Comparison of ENCODE assay signal across 29 cellular contexts in the genomic region with DNA sequence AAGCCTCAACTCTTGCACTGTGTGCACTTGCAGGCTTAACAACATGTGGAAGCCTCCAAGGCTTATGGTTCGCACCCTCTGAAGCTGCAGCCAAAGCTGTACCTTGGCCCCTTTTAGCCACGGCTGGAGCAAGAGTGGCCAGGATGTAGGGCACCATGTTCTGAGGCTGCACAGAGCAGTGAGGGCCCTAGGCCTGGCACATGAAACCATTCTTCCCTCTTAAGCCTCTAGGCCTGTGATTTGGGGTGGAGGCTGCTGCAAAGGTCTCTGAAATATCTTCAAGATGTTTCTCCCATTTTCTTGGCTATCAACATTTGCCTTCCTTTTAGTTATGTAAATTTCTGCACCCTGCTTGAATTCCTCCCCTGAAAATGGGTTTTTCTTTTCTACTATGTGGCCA.
"Had no signal": no experiment of that assay in that cellular context is flagged by ENCODE, and none has a peak within 500 bp of the region (broad histone marks: within the 10 kb centered on the region; RNA-seq: fewer than 3 reads in every experiment).

No MANE protein-coding gene starts in this region.

- H3K4me3 Mint-ChIP-seq: activated CD4-positive, alpha-beta memory T cell treated with anti-CD3 and anti-CD28 coated beads for 36 hours; activated CD4-positive, alpha-beta T cell treated with anti-CD3 and anti-CD28 coated beads for 36 hours; activated CD4-positive, alpha-beta T cell treated with anti-CD3 and anti-CD28 coated beads, Interleukin-2, amount 10 ng/mL, durations not matched to agents 24 days and 14 days; activated CD8-positive, alpha-beta memory T cell treated with anti-CD3 and anti-CD28 coated beads, Interleukin-2, amount 10 ng/mL, durations not matched to agents 7 days and 5 days; activated CD8-positive, alpha-beta T cell treated with anti-CD3 and anti-CD28 coated beads, Interleukin-2, amount 10 ng/mL, durations not matched to agents 7 days and 5 days; activated naive CD4-positive, alpha-beta T cell treated with anti-CD3 and anti-CD28 coated beads, Interleukin-2, amount 10 ng/mL, durations not matched to agents 7 days and 5 days; activated naive CD8-positive, alpha-beta T cell treated with anti-CD3 and anti-CD28 coated beads, Interleukin-2, amount 10 ng/mL, durations not matched to agents 7 days and 5 days; brain; central memory CD8-positive, alpha-beta T cell; effector memory CD8-positive, alpha-beta T cell had no signal

- H3K27me3 ChIP-seq: ascending aorta, breast epithelium, cardiac muscle cell, esophagus squamous epithelium, gastroesophageal sphincter had no signal

- H3K9me3 Mint-ChIP-seq: activated naive CD4-positive, alpha-beta T cell treated with anti-CD3 and anti-CD28 coated beads, Interleukin-2, amount 10 ng/mL, durations not matched to agents 7 days and 5 days; activated naive CD8-positive, alpha-beta T cell treated with anti-CD3 and anti-CD28 coated beads, Interleukin-2, amount 10 ng/mL, durations not matched to agents 7 days and 5 days; effector memory CD8-positive, alpha-beta T cell had no signal

- H3K9me3 ChIP-seq: ascending aorta had no signal

- H3K27ac Mint-ChIP-seq: activated CD4-positive, alpha-beta memory T cell treated with anti-CD3 and anti-CD28 coated beads for 36 hours; activated CD4-positive, alpha-beta T cell treated with anti-CD3 and anti-CD28 coated beads for 36 hours; activated CD4-positive, alpha-beta T cell treated with anti-CD3 and anti-CD28 coated beads, Interleukin-2, amount 10 ng/mL, durations not matched to agents 24 days and 14 days; activated CD8-positive, alpha-beta memory T cell treated with anti-CD3 and anti-CD28 coated beads, Interleukin-2, amount 10 ng/mL, durations not matched to agents 7 days and 5 days; activated CD8-positive, alpha-beta T cell treated with anti-CD3 and anti-CD28 coated beads, Interleukin-2, amount 10 ng/mL, durations not matched to agents 7 days and 5 days; activated naive CD4-positive, alpha-beta T cell treated with anti-CD3 and anti-CD28 coated beads, Interleukin-2, amount 10 ng/mL, durations not matched to agents 7 days and 5 days; activated naive CD4-positive, alpha-beta T cell treated with anti-CD3 and anti-CD28 coated beads, Interleukin-2, amount 50 U/mL, for 72 hours; activated naive CD8-positive, alpha-beta T cell treated with anti-CD3 and anti-CD28 coated beads, Interleukin-2, amount 10 ng/mL, durations not matched to agents 7 days and 5 days; brain; effector memory CD8-positive, alpha-beta T cell had no signal

- H3K27ac ChIP-seq: ascending aorta, breast epithelium, cardiac muscle cell, esophagus squamous epithelium, gastroesophageal sphincter had no signal

- H3K4me3 ChIP-seq: ascending aorta, breast epithelium, cardiac muscle cell, esophagus squamous epithelium, gastroesophageal sphincter had no signal

- H3K36me3 ChIP-seq: ascending aorta, breast epithelium, cardiac muscle cell, esophagus squamous epithelium, gastroesophageal sphincter had no signal

- H3K36me3 Mint-ChIP-seq: activated CD4-positive, alpha-beta memory T cell treated with anti-CD3 and anti-CD28 coated beads for 36 hours; activated CD8-positive, alpha-beta memory T cell treated with anti-CD3 and anti-CD28 coated beads, Interleukin-2, amount 10 ng/mL, durations not matched to agents 7 days and 5 days; activated naive CD4-positive, alpha-beta T cell treated with anti-CD3 and anti-CD28 coated beads, Interleukin-2, amount 10 ng/mL, durations not matched to agents 7 days and 5 days; activated naive CD4-positive, alpha-beta T cell treated with anti-CD3 and anti-CD28 coated beads, Interleukin-2, amount 50 U/mL, for 72 hours; activated naive CD8-positive, alpha-beta T cell treated with anti-CD3 and anti-CD28 coated beads, Interleukin-2, amount 10 ng/mL, durations not matched to agents 7 days and 5 days had no signal

- DNase-seq: activated CD4-positive, alpha-beta memory T cell treated with anti-CD3 and anti-CD28 coated beads for 36 hours; activated CD4-positive, alpha-beta T cell treated with anti-CD3 and anti-CD28 coated beads for 36 hours; activated CD4-positive, alpha-beta T cell treated with anti-CD3 and anti-CD28 coated beads, Interleukin-2, amount 10 ng/mL, durations not matched to agents 24 days and 14 days; activated CD4-positive, CD25-positive, alpha-beta regulatory T cell; activated CD4-positive, CD25-positive, alpha-beta regulatory T cell treated with anti-CD3 and anti-CD28 coated beads, Interleukin-2, amount 50 U/mL, for 72 hours; activated CD8-positive, alpha-beta memory T cell treated with anti-CD3 and anti-CD28 coated beads, Interleukin-2, amount 10 ng/mL, durations not matched to agents 7 days and 5 days; activated CD8-positive, alpha-beta memory T cell treated with anti-CD3 and anti-CD28 coated beads, Interleukin-2, amount 50 U/mL, for 4 hours; activated CD8-positive, alpha-beta T cell treated with anti-CD3 and anti-CD28 coated beads, Interleukin-2, amount 10 ng/mL, durations not matched to agents 7 days and 5 days; activated gamma-delta T cell; activated naive CD4-positive, alpha-beta T cell; activated naive CD4-positive, alpha-beta T cell treated with anti-CD3 and anti-CD28 coated beads, Interleukin-2, amount 10 ng/mL, durations not matched to agents 7 days and 5 days; activated naive CD8-positive, alpha-beta T cell treated with anti-CD3 and anti-CD28 coated beads, Interleukin-2, amount 10 ng/mL, durations not matched to agents 7 days and 5 days; activated T-cell treated with anti-CD3 and anti-CD28 coated beads, Interleukin-2, amount 50 U/mL, for 1 hour; activated T-cell treated with anti-CD3 and anti-CD28 coated beads, Interleukin-2, amount 50 U/mL, for 48 hours; cortex of kidney; dermis blood vessel endothelial cell; effector CD4-positive, alpha-beta T cell; effector memory CD8-positive, alpha-beta T cell; erythroblast; esophagus squamous epithelium; foreskin melanocyte; T-helper 2 cell had no signal

- H3K4me1 ChIP-seq: ascending aorta, breast epithelium, esophagus squamous epithelium, gastroesophageal sphincter had no signal

- H3K4me1 Mint-ChIP-seq: activated CD4-positive, alpha-beta T cell treated with anti-CD3 and anti-CD28 coated beads for 36 hours; activated CD4-positive, alpha-beta T cell treated with anti-CD3 and anti-CD28 coated beads, Interleukin-2, amount 10 ng/mL, durations not matched to agents 24 days and 14 days; activated CD8-positive, alpha-beta memory T cell treated with anti-CD3 and anti-CD28 coated beads, Interleukin-2, amount 10 ng/mL, durations not matched to agents 7 days and 5 days; activated naive CD4-positive, alpha-beta T cell treated with anti-CD3 and anti-CD28 coated beads, Interleukin-2, amount 10 ng/mL, durations not matched to agents 7 days and 5 days; activated naive CD8-positive, alpha-beta T cell treated with anti-CD3 and anti-CD28 coated beads, Interleukin-2, amount 10 ng/mL, durations not matched to agents 7 days and 5 days; central memory CD8-positive, alpha-beta T cell had no signal

- H3K27me3 Mint-ChIP-seq: activated naive CD4-positive, alpha-beta T cell treated with anti-CD3 and anti-CD28 coated beads, Interleukin-2, amount 10 ng/mL, durations not matched to agents 7 days and 5 days; brain had no signal
